ENCODE assay signal across 8 cellular contexts in the genomic region with DNA sequence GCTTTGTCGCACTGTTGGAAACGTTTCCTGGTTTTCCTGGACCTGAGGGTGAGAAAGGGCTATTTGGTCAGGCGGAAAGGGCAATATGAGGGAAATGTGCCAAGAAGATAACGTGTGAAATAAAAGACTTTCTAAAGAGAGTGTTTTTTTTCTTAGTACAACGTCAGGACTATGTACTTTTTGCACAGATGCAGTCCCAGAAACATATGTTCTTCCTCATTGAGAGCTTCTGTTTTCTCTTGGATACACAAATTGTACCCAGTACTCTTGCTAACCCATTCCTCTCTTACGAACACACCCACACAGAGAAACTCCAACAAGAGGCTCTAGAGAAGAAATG. TPM values are rescaled to one million over a fixed set of nuclear protein-coding genes. Genes with fewer than 3 reads are reported as not detected.
DNase-seq lines count a peak whose midpoint lies in the region; ATAC-seq and TF ChIP-seq lines count a peak whose summit lies in the region.

No MANE protein-coding gene starts in this region.

- H3K36me3 ChIP-seq in iPS DF 6.9 (ENCODE audit: control insufficient read depth, insufficient read depth, low read length): no peaks in the 10 kb centered on the region
- H3K36me3 ChIP-seq in skeletal muscle satellite cell (ENCODE audit: insufficient read depth, low read length): no peaks in the 10 kb centered on the region

- H3K9me3 ChIP-seq in iPS DF 6.9 (ENCODE audit: control insufficient read depth, insufficient read depth, low read length) (no peaks in the 10 kb centered on the region), skeletal muscle satellite cell (replicated peaks; ENCODE audit: low read length) (no peaks in the 10 kb centered on the region)

- ATAC-seq in activated CD8-positive, alpha-beta T cell treated with anti-CD3 and anti-CD28 coated beads for 36 hours: no peak
- ATAC-seq in HG03520 (IDR thresholded peaks at IDR 0.05; ENCODE audit: unreplicated experiment): no peak
- ATAC-seq in left lobe of liver: no peak
- ATAC-seq in HG03460 (IDR thresholded peaks at IDR 0.05; ENCODE audit: unreplicated experiment): no peak

- intact Hi-C loops in activated CD8-positive, alpha-beta T cell treated with anti-CD3 and anti-CD28 coated beads for 36 hours (cut with micrococcal nuclease): no loop called here

- H3K4me1 Mint-ChIP-seq in activated CD8-positive, alpha-beta T cell treated with anti-CD3 and anti-CD28 coated beads for 36 hours (ENCODE audit: low read depth): peaks cover 11% of the 10 kb centered on the region

- no peak for TF ChIP-seq CTCF in activated CD8-positive, alpha-beta T cell treated with anti-CD3 and anti-CD28 coated beads for 36 hours (IDR thresholded peaks at IDR 0.05)

- H3K4me1 ChIP-seq in iPS DF 6.9 (ENCODE audit: control insufficient read depth, insufficient read depth, low read length): no peaks in the 10 kb centered on the region
- H3K4me1 ChIP-seq in skeletal muscle satellite cell (ENCODE audit: control insufficient read depth, insufficient read depth, low read length): peaks cover 6% of the 10 kb centered on the region

- peak; percentile 37 for DNase-seq in DMS53 treated with DMSO at 0.1 percent for 48 hours (lab: John Stamatoyannopoulos, UW; ENCODE audit: unreplicated experiment)
- DNase-seq in DMS53 (lab: John Stamatoyannopoulos, UW): no peak
- no peak for DNase-seq in activated CD8-positive, alpha-beta T cell treated with anti-CD3 and anti-CD28 coated beads for 36 hours
- no peak for DNase-seq in iPS DF 6.9 (ENCODE audit: low read depth, low spot score)
- no peak for DNase-seq in left lobe of liver (ENCODE audit: low spot score)

- WGBS in iPS DF 6.9 (ENCODE audit: insufficient coverage, insufficient read length): no CpG with 5 or more reads among the region's 6 CpGs

- no peaks in the 10 kb centered on the region for H3K27me3 ChIP-seq in iPS DF 6.9 (ENCODE audit: control insufficient read depth, insufficient read depth, low read length)
- H3K27me3 ChIP-seq in skeletal muscle satellite cell (ENCODE audit: control insufficient read depth, insufficient read depth, low read length): peaks cover 58% of the 10 kb centered on the region

- H3K27ac Mint-ChIP-seq in activated CD8-positive, alpha-beta T cell treated with anti-CD3 and anti-CD28 coated beads for 36 hours: no peak overlapping the region

- CTCF ChIA-PET in activated CD8-positive, alpha-beta T cell treated with anti-CD3 and anti-CD28 coated beads for 36 hours (lab: Charles Lee): no interaction called here

- no peak overlapping the region for H3K27ac ChIP-seq in iPS DF 6.9 (ENCODE audit: low read length)

- no peaks in the 10 kb centered on the region for H3K9me3 Mint-ChIP-seq in activated CD8-positive, alpha-beta T cell treated with anti-CD3 and anti-CD28 coated beads for 36 hours

- H3K4me3 ChIP-seq in iPS DF 6.9 (ENCODE audit: low read length): peak overlapping the region; percentile 96; the same call in 1 of the 2 replicates
- no peak overlapping the region for H3K4me3 ChIP-seq in skeletal muscle satellite cell (ENCODE audit: low read length)

- peak overlapping the region; percentile 77 for H3K4me2 ChIP-seq in skeletal muscle satellite cell (ENCODE audit: low read length)

- H3K27me3 Mint-ChIP-seq in activated CD8-positive, alpha-beta T cell treated with anti-CD3 and anti-CD28 coated beads for 36 hours: peaks cover 45% of the 10 kb centered on the region

- no peak overlapping the region for H3K9ac ChIP-seq in skeletal muscle satellite cell (ENCODE audit: low read depth, low read length)

- H3K4me3 Mint-ChIP-seq in activated CD8-positive, alpha-beta T cell treated with anti-CD3 and anti-CD28 coated beads for 36 hours: peak overlapping the region; percentile 57

- POLR2A ChIA-PET in activated CD8-positive, alpha-beta T cell treated with anti-CD3 and anti-CD28 coated beads for 36 hours (lab: Charles Lee): no interaction called here

- no peaks in the 10 kb centered on the region for H3K36me3 Mint-ChIP-seq in activated CD8-positive, alpha-beta T cell treated with anti-CD3 and anti-CD28 coated beads for 36 hours (ENCODE audit: low read depth)

RNA-seq across cellular contexts. Expression of a gene that starts 0.7 kb away (rescaled TPM):
- under 1 TPM; 0.13 to 0.23 TPM for total RNA-seq in activated CD8-positive, alpha-beta T cell treated with anti-CD3 and anti-CD28 coated beads for 36 hours
- total RNA-seq in skeletal muscle satellite cell (2012; rRNA removed): 0.44 TPM in 1 of 2 replicates, not detected in the other
- total RNA-seq in left lobe of liver: 21.4 TPM

Comparison
In these comparisons a context has a peak if more than half of its experiments do, and no peak if none do; other contexts are left out.
1. RNA of a gene that starts 0.7 kb away (total RNA-seq): 21.4 TPM in left lobe of liver (single experiment); 0.13 to 0.23 TPM in activated CD8-positive, alpha-beta T cell treated with anti-CD3 and anti-CD28 coated beads for 36 hours; every median in the first group is over 10 times any median in the second.